Comparison of ENCODE assay signal across 12 cellular contexts in the genomic region with DNA sequence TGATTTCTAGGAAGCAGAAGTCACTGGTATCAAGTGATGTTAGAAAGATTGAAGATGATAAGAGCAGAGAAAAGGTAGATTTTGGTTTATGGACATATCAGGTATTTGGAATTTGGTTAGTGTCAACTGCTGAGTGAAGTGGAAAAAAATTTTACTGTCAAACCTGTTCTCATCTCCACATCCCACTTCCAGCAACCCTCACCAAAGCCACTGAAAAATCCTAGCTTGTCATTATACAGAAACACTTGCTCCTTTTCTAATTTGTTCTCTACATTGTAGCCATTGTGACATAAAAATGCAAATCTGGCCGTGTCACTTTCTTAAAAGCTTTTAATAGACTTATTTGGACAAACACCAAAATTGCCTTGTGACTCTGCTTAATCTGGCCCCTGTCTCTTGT.
"Had no signal": no experiment of that assay in that cellular context is flagged by ENCODE, and none has a peak within 500 bp of the region (broad histone marks: within the 10 kb centered on the region; RNA-seq: fewer than 3 reads in every experiment).

No MANE protein-coding gene starts in this region.

- H3K27me3 Mint-ChIP-seq: stimulated activated naive B cell treated with anti-CD40 and anti-IgM and Interleukin-4, amounts not matched to agents 10 μg/mL and 1 μg/mL and 100 μg/mL, for 72 hours had no signal

- DNase-seq: amygdala; foreskin keratinocyte; left ventricle myocardium inferior; mesendoderm; right cardiac atrium; stimulated activated naive B cell treated with anti-CD40 and anti-IgM and Interleukin-4, amounts not matched to agents 10 μg/mL and 1 μg/mL and 100 μg/mL, for 72 hours; T-helper 2 cell; upper lobe of right lung had no signal

- H3K27me3 ChIP-seq: breast epithelium, esophagus muscularis mucosa, foreskin keratinocyte, upper lobe of right lung had no signal

- H3K9me3 ChIP-seq: esophagus muscularis mucosa, left ventricle myocardium inferior, upper lobe of right lung had no signal

- H3K27ac Mint-ChIP-seq: activated naive CD4-positive, alpha-beta T cell treated with anti-CD3 and anti-CD28 coated beads, Interleukin-2, amount 50 U/mL, for 72 hours; stimulated activated naive B cell treated with anti-CD40 and anti-IgM and Interleukin-4, amounts not matched to agents 10 μg/mL and 1 μg/mL and 100 μg/mL, for 72 hours had no signal

- H3K4me3 Mint-ChIP-seq: stimulated activated naive B cell treated with anti-CD40 and anti-IgM and Interleukin-4, amounts not matched to agents 10 μg/mL and 1 μg/mL and 100 μg/mL, for 72 hours had no signal

- ATAC-seq: activated naive CD4-positive, alpha-beta T cell treated with anti-CD3 and anti-CD28 coated beads, Interleukin-2, amount 50 U/mL, for 72 hours; foreskin keratinocyte; right cardiac atrium; stimulated activated naive B cell treated with anti-CD40 and anti-IgM and Interleukin-4, amounts not matched to agents 10 μg/mL and 1 μg/mL and 100 μg/mL, for 72 hours; upper lobe of right lung had no signal

- H3K4me3 ChIP-seq: breast epithelium, esophagus muscularis mucosa, left ventricle myocardium inferior, smooth muscle cell, upper lobe of right lung had no signal

- H3K27ac ChIP-seq: breast epithelium, esophagus muscularis mucosa, foreskin keratinocyte, left ventricle myocardium inferior, upper lobe of right lung had no signal

- H3K4me2 ChIP-seq: smooth muscle cell had no signal

- H3K4me1 ChIP-seq: breast epithelium, foreskin keratinocyte, upper lobe of right lung had no signal

- H3K36me3 ChIP-seq: breast epithelium had no signal
